Comparison of ENCODE assay signal across 12 cellular contexts in genomic region chr10:17647316-17647715, GRCh38. TPM values are rescaled to one million over a fixed set of nuclear protein-coding genes. Genes with fewer than 3 reads are reported as not detected.
DNase-seq lines count a peak whose midpoint lies in the region; ATAC-seq and TF ChIP-seq lines count a peak whose summit lies in the region.
"Had no signal": no experiment of that assay in that cellular context is flagged by ENCODE, and none has a peak within 500 bp of the region (broad histone marks: within the 10 kb centered on the region; RNA-seq: fewer than 3 reads in every experiment).

No MANE protein-coding gene starts in this region.

- no peak overlapping the region for H3K27ac ChIP-seq in PC-9

- intact Hi-C loops in PC-9 (cut with micrococcal nuclease; ENCODE audit: unreplicated experiment): no loop called here
- intact Hi-C loops in dendritic cell treated with granulocyte-macrophage colony-stimulating factor and Interleukin-4, amounts not matched to agents 40 ng/mL and 50 ng/mL, for 4 days (cut with micrococcal nuclease): loop anchor here (5.0 to 10.0 kb wide), 2 partner anchors 157 to 1790 kb away; partner anchors contain the start of gene MRC1

- no peaks in the 10 kb centered on the region for H3K27me3 ChIP-seq in PC-9 (ENCODE audit: insufficient read depth, low read depth)

- CTCF ChIA-PET in PC-9 (lab: Charles Lee): interaction anchor here (1.0 kb wide), 1 partner anchor 140 kb away, joined by 3 read pairs; no protein-coding TSS in a partner anchor

- H3K9me2 ChIP-seq in PC-9 (ENCODE audit: insufficient read depth): no peaks in the 10 kb centered on the region

- no peak overlapping the region for H3K4me3 ChIP-seq in PC-9

- DNase-seq in activated T-cell treated with anti-CD3 and anti-CD28 coated beads, Interleukin-2, amount 50 U/mL, for 4 hours: no peak
- no peak for DNase-seq in activated T-cell treated with anti-CD3 and anti-CD28 coated beads, Interleukin-2, amount 50 U/mL, for 1 hour
- DNase-seq in PC-9: no peak
- no peak for DNase-seq in GM13976 (ENCODE audit: low spot score)
- no peak for DNase-seq in effector CD8-positive, alpha-beta T cell (lab: John Stamatoyannopoulos, UW)
- DNase-seq: hypothalamus, NCI-H1930 had no signal

- TF ChIP-seq CTCF in PC-9 (conservative IDR thresholded peaks at IDR 0.05) (no peak), GM13976 (IDR thresholded peaks at IDR 0.05; ENCODE audit: borderline replicate concordance, control extremely low read depth, extremely low read depth, insufficient read depth, missing control alignments) (no peak)

- H3K4me1 ChIP-seq in PC-9 (replicated peaks; ENCODE audit: insufficient read depth): peaks cover 25% of the 10 kb centered on the region

- H3K9me3 ChIP-seq in PC-9 (ENCODE audit: insufficient read depth, low read depth): peaks cover 4% of the 10 kb centered on the region; the same call in 1 of the 2 replicates

- peak overlapping the region; percentile 43 for H3K4me3 Mint-ChIP-seq in activated T-cell treated with anti-CD3 and anti-CD28 coated beads, Interleukin-2, amount 50 U/mL, for 4 hours
- H3K4me3 Mint-ChIP-seq in dendritic cell treated with granulocyte-macrophage colony-stimulating factor and Interleukin-4, amounts not matched to agents 40 ng/mL and 50 ng/mL, for 4 days: peak overlapping the region; percentile 53
- H3K4me3 Mint-ChIP-seq in stimulated activated memory B cell treated with anti-CD40 and anti-IgM and Interleukin-4, amounts not matched to agents 10 μg/mL and 1 μg/mL and 100 μg/mL, for 72 hours: peak overlapping the region; percentile 65
- H3K4me3 Mint-ChIP-seq: WTC11 had no signal

- peaks cover 90% of the 10 kb centered on the region for H3K79me2 ChIP-seq in PC-9 (ENCODE audit: low read depth)

- no peaks in the 10 kb centered on the region for H3K9me3 Mint-ChIP-seq in activated T-cell treated with anti-CD3 and anti-CD28 coated beads, Interleukin-2, amount 50 U/mL, for 4 hours
- H3K9me3 Mint-ChIP-seq in dendritic cell treated with granulocyte-macrophage colony-stimulating factor and Interleukin-4, amounts not matched to agents 40 ng/mL and 50 ng/mL, for 4 days: no peaks in the 10 kb centered on the region
- H3K9me3 Mint-ChIP-seq in stimulated activated memory B cell treated with anti-CD40 and anti-IgM and Interleukin-4, amounts not matched to agents 10 μg/mL and 1 μg/mL and 100 μg/mL, for 72 hours: no peaks in the 10 kb centered on the region

- no peaks in the 10 kb centered on the region for H3K27me3 Mint-ChIP-seq in activated T-cell treated with anti-CD3 and anti-CD28 coated beads, Interleukin-2, amount 50 U/mL, for 4 hours (ENCODE audit: low read depth)
- H3K27me3 Mint-ChIP-seq in dendritic cell treated with granulocyte-macrophage colony-stimulating factor and Interleukin-4, amounts not matched to agents 40 ng/mL and 50 ng/mL, for 4 days: no peaks in the 10 kb centered on the region
- no peaks in the 10 kb centered on the region for H3K27me3 Mint-ChIP-seq in stimulated activated memory B cell treated with anti-CD40 and anti-IgM and Interleukin-4, amounts not matched to agents 10 μg/mL and 1 μg/mL and 100 μg/mL, for 72 hours

- peak overlapping the region; percentile 67 for H3K27ac Mint-ChIP-seq in dendritic cell treated with granulocyte-macrophage colony-stimulating factor and Interleukin-4, amounts not matched to agents 40 ng/mL and 50 ng/mL, for 4 days
- H3K27ac Mint-ChIP-seq in stimulated activated memory B cell treated with anti-CD40 and anti-IgM and Interleukin-4, amounts not matched to agents 10 μg/mL and 1 μg/mL and 100 μg/mL, for 72 hours: peak overlapping the region; percentile 86

- H3K36me3 ChIP-seq in PC-9 (ENCODE audit: low read depth): peaks cover 6% of the 10 kb centered on the region

- 0 out of 2 replicates have a peak overlapping the region, but pooled peaks have one; percentile 80 for H3K4me2 ChIP-seq in PC-9

- in situ Hi-C loops in GM13976 (cut with MboI; ENCODE audit: low sequenced_read_pairs, unreplicated experiment): no loop called here

- ATAC-seq in activated T-cell treated with anti-CD3 and anti-CD28 coated beads, Interleukin-2, amount 50 U/mL, for 4 hours: no peak
- no peak for ATAC-seq in stimulated activated memory B cell treated with anti-CD40 and anti-IgM and Interleukin-4, amounts not matched to agents 10 μg/mL and 1 μg/mL and 100 μg/mL, for 72 hours
- ATAC-seq in GM18511 (IDR thresholded peaks at IDR 0.05; ENCODE audit: unreplicated experiment): no peak
- ATAC-seq: Panc1, WTC11 had no signal

- no peak overlapping the region for H2AFZ ChIP-seq in PC-9

- H3F3A ChIP-seq in PC-9 (ENCODE audit: insufficient read depth, low read depth): peaks cover 24% of the 10 kb centered on the region; the same call in 1 of the 2 replicates

- H3K36me3 Mint-ChIP-seq in activated T-cell treated with anti-CD3 and anti-CD28 coated beads, Interleukin-2, amount 50 U/mL, for 4 hours (ENCODE audit: insufficient read depth): peaks cover 27% of the 10 kb centered on the region
- peaks cover 53% of the 10 kb centered on the region for H3K36me3 Mint-ChIP-seq in dendritic cell treated with granulocyte-macrophage colony-stimulating factor and Interleukin-4, amounts not matched to agents 40 ng/mL and 50 ng/mL, for 4 days (ENCODE audit: low read depth)
- H3K36me3 Mint-ChIP-seq in stimulated activated memory B cell treated with anti-CD40 and anti-IgM and Interleukin-4, amounts not matched to agents 10 μg/mL and 1 μg/mL and 100 μg/mL, for 72 hours: peaks cover 48% of the 10 kb centered on the region

- no peaks in the 10 kb centered on the region for H4K20me1 ChIP-seq in PC-9 (ENCODE audit: insufficient read depth)

- H3K4me1 Mint-ChIP-seq in activated T-cell treated with anti-CD3 and anti-CD28 coated beads, Interleukin-2, amount 50 U/mL, for 4 hours (ENCODE audit: low read depth): peaks cover 75% of the 10 kb centered on the region
- peaks cover 56% of the 10 kb centered on the region for H3K4me1 Mint-ChIP-seq in dendritic cell treated with granulocyte-macrophage colony-stimulating factor and Interleukin-4, amounts not matched to agents 40 ng/mL and 50 ng/mL, for 4 days (ENCODE audit: low read depth)
- H3K4me1 Mint-ChIP-seq in stimulated activated memory B cell treated with anti-CD40 and anti-IgM and Interleukin-4, amounts not matched to agents 10 μg/mL and 1 μg/mL and 100 μg/mL, for 72 hours: peaks cover 62% of the 10 kb centered on the region

- POLR2A ChIA-PET in PC-9 (lab: Charles Lee; ENCODE audit: unreplicated experiment): no interaction called here

- no TSS peak for BruUV-seq in PC-9 (replicated peaks; lab: Mats Ljungman, UMichigan)

RNA-seq across cellular contexts. Expression of gene STAM, which starts 3.4 kb away (rescaled TPM):
- 10 to 100 TPM; 12.9 to 14.7 (median 14.7) TPM for total RNA-seq in activated T-cell treated with anti-CD3 and anti-CD28 coated beads, Interleukin-2, amount 50 U/mL, for 4 hours
- total RNA-seq in PC-9 (2021): 37.0 and 38.8 TPM in 2 replicates

RNA-seq across cellular contexts. Expression of gene HACD1, which starts 30.1 kb away (rescaled TPM):
- total RNA-seq in activated T-cell treated with anti-CD3 and anti-CD28 coated beads, Interleukin-2, amount 50 U/mL, for 4 hours: under 1 TPM; 0.71 to 0.92 (median 0.76) TPM
- total RNA-seq in PC-9 (2021): 29.6 and 36.3 TPM in 2 replicates

Comparison
In these comparisons a context has a peak if more than half of its experiments do, and no peak if none do; other contexts are left out.
1. RNA of gene HACD1, which starts 30.1 kb away (total RNA-seq): 29.6 to 36.3 TPM in PC-9; 0.71 to 0.92 TPM in activated T-cell treated with anti-CD3 and anti-CD28 coated beads, Interleukin-2, amount 50 U/mL, for 4 hours; every median in the first group is over 10 times any median in the second.
2. Peak in every context shown above with its lines, with median percentiles within 50 percentile points of each other: H3K4me3 Mint-ChIP-seq.